21 cellular contexts compared by ENCODE assay signal in the genomic region with DNA sequence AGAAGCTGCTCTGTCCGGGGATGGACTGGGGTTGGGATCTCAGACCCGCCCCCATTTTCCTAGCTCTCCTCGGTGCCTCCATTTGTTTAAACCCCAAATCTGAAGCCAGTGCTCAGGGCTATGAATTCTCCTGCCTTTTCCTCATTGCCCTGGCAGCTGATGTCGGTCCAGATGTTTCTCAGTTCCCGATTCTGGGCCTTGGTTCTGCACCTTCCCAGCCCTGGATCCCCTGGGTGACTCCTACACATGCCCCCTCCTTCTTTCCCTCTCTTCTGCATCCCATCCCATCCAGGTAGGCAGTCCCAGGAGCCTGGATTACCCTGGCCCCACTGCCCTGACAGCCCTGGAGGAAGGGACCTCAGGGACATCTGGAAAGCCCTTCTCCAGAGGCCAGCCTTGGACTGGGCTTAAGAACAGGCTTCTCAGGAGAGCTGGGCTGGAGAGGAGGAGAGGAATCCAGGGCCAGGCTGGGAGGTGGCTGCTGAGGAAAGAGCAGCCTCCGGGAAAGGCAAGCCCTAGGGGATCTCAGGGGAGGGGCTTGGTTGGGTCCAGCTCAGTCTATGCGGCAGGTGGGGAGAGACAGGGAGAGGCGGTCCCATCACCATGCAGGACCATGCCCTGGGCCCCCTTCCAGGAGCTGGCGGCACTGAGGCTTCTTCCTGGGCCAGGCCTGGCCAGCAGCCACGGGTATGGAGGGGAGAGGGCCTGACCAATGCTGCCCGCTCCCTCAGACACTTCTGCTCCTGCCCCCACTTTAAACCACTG. TPM values are rescaled to one million over a fixed set of nuclear protein-coding genes. Genes with fewer than 3 reads are reported as not detected.
DNase-seq lines count a peak whose midpoint lies in the region; ATAC-seq, FAIRE-seq and TF ChIP-seq lines count a peak whose summit lies in the region.
"Had no signal": no experiment of that assay in that cellular context is flagged by ENCODE, and none has a peak within 500 bp of the region (broad histone marks: within the 10 kb centered on the region; RNA-seq: fewer than 3 reads in every experiment).

No MANE protein-coding gene starts in this region.

- H3K4me1 Mint-ChIP-seq in activated T-helper 1 cell treated with anti-CD3 and anti-CD28 coated beads, Interleukin-12 subunit alpha, Interleukin-12 subunit beta, Interleukin-2, Interleukin-4 antibody, amounts not matched to agents 30 ng/mL and 10 ng/mL and 1 ng/mL, durations not matched to agents 14 hours and 24 hours and 36 hours (ENCODE audit: low read depth) = peaks cover 12% of the 10 kb centered on the region

- intact Hi-C loops in kidney (cut with DNase I) = loop anchor here (5.0 kb wide), 2 partner anchors 128 to 223 kb away; partner anchors contain the start of gene GNAI3
- intact Hi-C loops in sciatic nerve (cut with DNase I) = loop anchor here (5.0 kb wide), 2 partner anchors 128 to 228 kb away; no protein-coding TSS in a partner anchor
- intact Hi-C loops in activated T-helper 1 cell treated with anti-CD3 and anti-CD28 coated beads, Interleukin-12 subunit alpha, Interleukin-12 subunit beta, Interleukin-2, Interleukin-4 antibody, amounts not matched to agents 30 ng/mL and 10 ng/mL and 1 ng/mL, durations not matched to agents 14 hours and 24 hours and 36 hours (cut with micrococcal nuclease) = no loop called here

- ATAC-seq in sciatic nerve = no peak

- in situ Hi-C loops in G401 (cut with HindIII; ENCODE audit: low sequenced_read_pairs) = no loop called here

- H3K27ac Mint-ChIP-seq in activated T-helper 1 cell treated with anti-CD3 and anti-CD28 coated beads, Interleukin-12 subunit alpha, Interleukin-12 subunit beta, Interleukin-2, Interleukin-4 antibody, amounts not matched to agents 30 ng/mL and 10 ng/mL and 1 ng/mL, durations not matched to agents 14 hours and 24 hours and 36 hours = no peak overlapping the region

- no peaks in the 10 kb centered on the region for H3K36me3 Mint-ChIP-seq in activated T-helper 1 cell treated with anti-CD3 and anti-CD28 coated beads, Interleukin-12 subunit alpha, Interleukin-12 subunit beta, Interleukin-2, Interleukin-4 antibody, amounts not matched to agents 30 ng/mL and 10 ng/mL and 1 ng/mL, durations not matched to agents 14 hours and 24 hours and 36 hours (ENCODE audit: low read depth)

- H3K4me1 ChIP-seq in kidney (ENCODE audit: control insufficient read depth in 1 of 2, insufficient read depth in 1 of 2, low read depth in 1 of 2, low read length in 2 of 2) = no peaks in the 10 kb centered on the region

- no peaks in the 10 kb centered on the region for H3K9me3 ChIP-seq in kidney (ENCODE audit: control insufficient read depth in 1 of 2, low read length in 2 of 2)
- H3K9me3 ChIP-seq: SK-N-SH, tibial artery had no signal

- H3K9me3 Mint-ChIP-seq in activated T-helper 1 cell treated with anti-CD3 and anti-CD28 coated beads, Interleukin-12 subunit alpha, Interleukin-12 subunit beta, Interleukin-2, Interleukin-4 antibody, amounts not matched to agents 30 ng/mL and 10 ng/mL and 1 ng/mL, durations not matched to agents 14 hours and 24 hours and 36 hours = no peaks in the 10 kb centered on the region

- no peak overlapping the region for H3K9ac ChIP-seq in kidney (ENCODE audit: low read length in 2 of 2)
- H3K9ac ChIP-seq: SK-N-SH had no signal

- FAIRE-seq in kidney (lab: Jason Lieb, UNC) = no peak
- FAIRE-seq: GM12891, HTR-8/SVneo, TTC549 had no signal

- DNase-seq in G401 (ENCODE audit: low spot score) (peak; percentile 56), astrocyte of the hippocampus (ENCODE audit: low read depth, low spot score) (peak; percentile 47), kidney (peak; percentile 48), sciatic nerve (ENCODE audit: low spot score) (peak; percentile 57), DMS114 treated with DMSO at 0.1 percent for 48 hours (lab: John Stamatoyannopoulos, UW; ENCODE audit: unreplicated experiment) (no peak), NCI-H1092 (lab: John Stamatoyannopoulos, UW) (no peak)
- no peak for DNase-seq in activated T-helper 1 cell treated with anti-CD3 and anti-CD28 coated beads, Interleukin-12 subunit alpha, Interleukin-12 subunit beta, Interleukin-2, Interleukin-4 antibody, amounts not matched to agents 30 ng/mL and 10 ng/mL and 1 ng/mL, durations not matched to agents 14 hours and 24 hours and 36 hours (ENCODE audit: low spot score)
- DNase-seq in stimulated activated CD4-positive, alpha-beta T cell treated with anti-CD3 and anti-CD28 coated beads, Interleukin-4, amount 100 ng/mL, for 1 hour = no peak
- DNase-seq: activated CD4-positive, alpha-beta T cell treated with anti-CD3 and anti-CD28 coated beads, Interleukin-2, amount 50 U/mL, for 48 hours; central memory CD4-positive, alpha-beta T cell; NCI-H2171; SK-N-SH; stimulated activated CD4-positive, alpha-beta T cell treated with anti-CD3 and anti-CD28 coated beads, Interleukin-12 subunit alpha, Interleukin-12 subunit beta, amount 100 ng/mL, for 4 hours had no signal

- no peak overlapping the region for H3K27ac ChIP-seq in kidney (ENCODE audit: low read depth in 2 of 2, low read length in 2 of 2)
- H3K27ac ChIP-seq: epithelial cell of prostate, tibial artery had no signal

- no peaks in the 10 kb centered on the region for H3K36me3 ChIP-seq in kidney (ENCODE audit: control insufficient read depth in 1 of 2, insufficient read depth in 2 of 2, low read length in 2 of 2)
- H3K36me3 ChIP-seq: tibial artery had no signal

- no peak for TF ChIP-seq CTCF in kidney (IDR thresholded peaks at IDR 0.05; ENCODE audit: borderline replicate concordance, extremely low read depth, insufficient read depth)

- peaks cover 9% of the 10 kb centered on the region for H3K27me3 Mint-ChIP-seq in activated T-helper 1 cell treated with anti-CD3 and anti-CD28 coated beads, Interleukin-12 subunit alpha, Interleukin-12 subunit beta, Interleukin-2, Interleukin-4 antibody, amounts not matched to agents 30 ng/mL and 10 ng/mL and 1 ng/mL, durations not matched to agents 14 hours and 24 hours and 36 hours (ENCODE audit: insufficient read depth)

- H3K4me3 Mint-ChIP-seq in activated T-helper 1 cell treated with anti-CD3 and anti-CD28 coated beads, Interleukin-12 subunit alpha, Interleukin-12 subunit beta, Interleukin-2, Interleukin-4 antibody, amounts not matched to agents 30 ng/mL and 10 ng/mL and 1 ng/mL, durations not matched to agents 14 hours and 24 hours and 36 hours = no peak overlapping the region

- no peak overlapping the region for H3K4me3 ChIP-seq in kidney (ENCODE audit: low read length in 2 of 2)
- H3K4me3 ChIP-seq: tibial artery had no signal

RNA-seq across cellular contexts. Expression of gene EPS8L3, which starts 6.8 kb away (rescaled TPM):
- total RNA-seq in G401 (2014; rRNA removed; shearing (Covaris generic)) = not detected in 2 replicates
- total RNA-seq in kidney (1.8 TPM), sciatic nerve (not detected)
- polyA plus RNA-seq in kidney (ENCODE audit: insufficient read depth, low read depth, low replicate concordance) = not detected
- total RNA-seq in activated T-helper 1 cell treated with anti-CD3 and anti-CD28 coated beads, Interleukin-12 subunit alpha, Interleukin-12 subunit beta, Interleukin-2, Interleukin-4 antibody, amounts not matched to agents 30 ng/mL and 10 ng/mL and 1 ng/mL, durations not matched to agents 14 hours and 24 hours and 36 hours = not detected in 2 replicates
- total RNA-seq: Daoy had no signal
- polyA plus RNA-seq: BJ, neural cell, SK-N-SH had no signal

RNA-seq across cellular contexts. Expression of gene GSTM3, which starts 29.7 kb away (rescaled TPM):
- 0.51 and 0.55 TPM in 2 replicates for total RNA-seq in G401 (2014; rRNA removed; shearing (Covaris generic))
- total RNA-seq in kidney (54.7 TPM), sciatic nerve (104 TPM)
- 405 TPM for polyA plus RNA-seq in kidney (ENCODE audit: insufficient read depth, low read depth, low replicate concordance)
- 10.1 and 11.0 TPM in 2 replicates for total RNA-seq in activated T-helper 1 cell treated with anti-CD3 and anti-CD28 coated beads, Interleukin-12 subunit alpha, Interleukin-12 subunit beta, Interleukin-2, Interleukin-4 antibody, amounts not matched to agents 30 ng/mL and 10 ng/mL and 1 ng/mL, durations not matched to agents 14 hours and 24 hours and 36 hours

RNA-seq across cellular contexts. Expression of gene GSTM5, which starts 58.5 kb away (rescaled TPM):
- total RNA-seq in G401 (2014; rRNA removed; shearing (Covaris generic)) = 1.4 and 4.7 TPM in 2 replicates
- total RNA-seq in kidney (4.2 TPM), sciatic nerve (41.6 TPM)
- polyA plus RNA-seq in kidney (ENCODE audit: insufficient read depth, low read depth, low replicate concordance) = 9.1 TPM
- total RNA-seq in activated T-helper 1 cell treated with anti-CD3 and anti-CD28 coated beads, Interleukin-12 subunit alpha, Interleukin-12 subunit beta, Interleukin-2, Interleukin-4 antibody, amounts not matched to agents 30 ng/mL and 10 ng/mL and 1 ng/mL, durations not matched to agents 14 hours and 24 hours and 36 hours = 0.08 TPM in 1 of 2 replicates, not detected in the other
- total RNA-seq: Daoy had no signal
- polyA plus RNA-seq: neural cell, SK-N-SH had no signal

Comparison
In these comparisons a context has a peak if more than half of its experiments do, and no peak if none do; other contexts are left out.
1. DNase-seq: peak in G401 (single experiment), astrocyte of the hippocampus (single experiment), kidney (single experiment) and sciatic nerve (single experiment); none in activated T-helper 1 cell treated with anti-CD3 and anti-CD28 coated beads, Interleukin-12 subunit alpha, Interleukin-12 subunit beta, Interleukin-2, Interleukin-4 antibody, amounts not matched to agents 30 ng/mL and 10 ng/mL and 1 ng/mL, durations not matched to agents 14 hours and 24 hours and 36 hours (single experiment), DMS114 treated with DMSO at 0.1 percent for 48 hours (single experiment), NCI-H1092 (single experiment) and stimulated activated CD4-positive, alpha-beta T cell treated with anti-CD3 and anti-CD28 coated beads, Interleukin-4, amount 100 ng/mL, for 1 hour (single experiment).